9 cellular contexts compared by ENCODE assay signal in the genomic region with DNA sequence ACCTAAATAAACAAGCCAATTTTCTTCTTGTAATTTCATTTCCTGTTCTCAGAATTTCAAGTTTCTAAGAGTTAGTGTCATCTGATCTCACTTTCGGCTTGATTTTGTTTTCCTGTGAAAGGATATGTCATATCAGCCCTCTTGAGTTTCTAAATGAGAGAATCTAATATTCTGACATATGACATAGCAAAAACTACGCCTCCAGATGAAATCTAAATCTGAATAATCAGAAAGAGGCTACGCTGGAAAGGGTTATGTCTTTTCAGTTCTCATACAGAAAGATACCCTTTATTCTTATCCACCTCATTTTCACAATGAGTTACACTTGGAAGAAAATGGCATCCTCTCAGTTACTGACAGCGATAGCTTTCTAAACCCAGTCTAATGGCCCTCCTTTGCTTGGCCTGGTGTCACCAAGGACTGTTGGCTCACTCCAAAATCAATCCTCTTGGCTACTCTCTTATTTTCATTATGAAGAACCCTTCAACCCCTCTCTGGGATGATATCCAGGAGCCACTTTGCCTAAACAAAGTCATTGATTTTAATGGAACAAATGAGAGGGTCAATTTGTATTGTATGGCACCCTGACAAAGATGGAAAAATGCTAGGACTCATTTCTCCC.
A peak's percentile ranks its signal among the peaks of the same experiment; 100 is the strongest.
DNase-seq lines count a peak whose midpoint lies in the region; ATAC-seq and TF ChIP-seq lines count a peak whose summit lies in the region.
"Had no signal": no experiment of that assay in that cellular context is flagged by ENCODE, and none has a peak within 500 bp of the region (broad histone marks: within the 10 kb centered on the region; RNA-seq: fewer than 3 reads in every experiment).

No MANE protein-coding gene starts in this region.

- POLR2A ChIA-PET in RWPE1 (lab: Yijun Ruan, JAX; ENCODE audit: low non-redundant PET) = no interaction called here

- no peak for DNase-seq in activated CD8-positive, alpha-beta memory T cell treated with anti-CD3 and anti-CD28 coated beads, Interleukin-2, amount 10 ng/mL, durations not matched to agents 7 days and 5 days
- no peak for DNase-seq in activated CD8-positive, alpha-beta memory T cell treated with anti-CD3 and anti-CD28 coated beads for 24 hours
- DNase-seq in NCI-H1092 treated with DMSO at 0.1 percent for 48 hours (lab: John Stamatoyannopoulos, UW) = peak; percentile 96
- no peak for DNase-seq in stimulated activated naive CD8-positive, alpha-beta T cell treated with anti-CD3 and anti-CD28 coated beads, Interleukin-15, Interleukin-2, amounts not matched to agents 100 U/mL and 50 U/mL, for 24 hours
- DNase-seq in NCI-H128 (lab: John Stamatoyannopoulos, UW; ENCODE audit: unreplicated experiment) = no peak
- DNase-seq in DMS 273 (lab: John Stamatoyannopoulos, UW; ENCODE audit: unreplicated experiment) = no peak
- DNase-seq in RWPE1 (ENCODE audit: low spot score) = no peak
- DNase-seq: activated B cell treated with CpG ODN at 0.5 μM for 24 hours had no signal

- H3K27ac Mint-ChIP-seq in activated CD8-positive, alpha-beta memory T cell treated with anti-CD3 and anti-CD28 coated beads, Interleukin-2, amount 10 ng/mL, durations not matched to agents 7 days and 5 days = peak overlapping the region; percentile 4
- H3K27ac Mint-ChIP-seq: activated B cell treated with CpG ODN at 0.5 μM for 24 hours had no signal

- peaks cover 29% of the 10 kb centered on the region for H3K4me1 Mint-ChIP-seq in activated CD8-positive, alpha-beta memory T cell treated with anti-CD3 and anti-CD28 coated beads, Interleukin-2, amount 10 ng/mL, durations not matched to agents 7 days and 5 days

- no peak overlapping the region for H3K4me3 Mint-ChIP-seq in activated CD8-positive, alpha-beta memory T cell treated with anti-CD3 and anti-CD28 coated beads, Interleukin-2, amount 10 ng/mL, durations not matched to agents 7 days and 5 days
- H3K4me3 Mint-ChIP-seq: activated B cell treated with CpG ODN at 0.5 μM for 24 hours had no signal

- no peaks in the 10 kb centered on the region for H3K9me3 Mint-ChIP-seq in activated CD8-positive, alpha-beta memory T cell treated with anti-CD3 and anti-CD28 coated beads, Interleukin-2, amount 10 ng/mL, durations not matched to agents 7 days and 5 days (ENCODE audit: low read depth)
- H3K9me3 Mint-ChIP-seq: activated B cell treated with CpG ODN at 0.5 μM for 24 hours had no signal

- peak; percentile 71 for ATAC-seq in activated CD8-positive, alpha-beta memory T cell treated with anti-CD3 and anti-CD28 coated beads, Interleukin-2, amount 10 ng/mL, durations not matched to agents 7 days and 5 days
- ATAC-seq in HG02678 (IDR thresholded peaks at IDR 0.05; ENCODE audit: unreplicated experiment) = peak; percentile 87
- ATAC-seq in stimulated activated naive CD8-positive, alpha-beta T cell treated with anti-CD3 and anti-CD28 coated beads, Interleukin-15, Interleukin-2, amounts not matched to agents 100 U/mL and 50 U/mL, for 24 hours = peak; percentile 62

- CTCF ChIA-PET in activated CD8-positive, alpha-beta memory T cell treated with anti-CD3 and anti-CD28 coated beads, Interleukin-2, amount 10 ng/mL, durations not matched to agents 7 days and 5 days (lab: Charles Lee) = no interaction called here
- CTCF ChIA-PET in RWPE1 (lab: Yijun Ruan, JAX) = no interaction called here

- H3K27me3 Mint-ChIP-seq in activated CD8-positive, alpha-beta memory T cell treated with anti-CD3 and anti-CD28 coated beads, Interleukin-2, amount 10 ng/mL, durations not matched to agents 7 days and 5 days = peaks cover 4% of the 10 kb centered on the region
- H3K27me3 Mint-ChIP-seq: activated B cell treated with CpG ODN at 0.5 μM for 24 hours had no signal

- no peak overlapping the region for H3K27ac ChIP-seq in RWPE1

- peaks cover 2% of the 10 kb centered on the region for H3K36me3 Mint-ChIP-seq in activated CD8-positive, alpha-beta memory T cell treated with anti-CD3 and anti-CD28 coated beads, Interleukin-2, amount 10 ng/mL, durations not matched to agents 7 days and 5 days

- no peak for TF ChIP-seq CTCF in RWPE1 (conservative IDR thresholded peaks at IDR 0.05; ENCODE audit: low read depth)
